8 cellular contexts compared by ENCODE assay signal in genomic region chr13:98576215-98576945, GRCh38.
DNase-seq lines count a peak whose midpoint lies in the region; ATAC-seq and TF ChIP-seq lines count a peak whose summit lies in the region.

No MANE protein-coding gene starts in this region.

- ATAC-seq in HG02588 (IDR thresholded peaks at IDR 0.05; ENCODE audit: unreplicated experiment) (peak; percentile 34), HG03378 (IDR thresholded peaks at IDR 0.05; ENCODE audit: unreplicated experiment) (no peak)

- peak overlapping the region; percentile 84 for H3K4me3 ChIP-seq in parathyroid adenoma (ENCODE audit: low read depth, low read length)

- peak overlapping the region; percentile 74 for H2AFZ ChIP-seq in parathyroid adenoma

- H3K4me1 ChIP-seq in parathyroid adenoma = no peaks in the 10 kb centered on the region

- no peak for TF ChIP-seq CTCF in parathyroid adenoma (IDR thresholded peaks at IDR 0.05)

- no peaks in the 10 kb centered on the region for H3K36me3 ChIP-seq in parathyroid adenoma (ENCODE audit: control insufficient read depth, insufficient read depth, low read length)

- H3K9ac ChIP-seq in parathyroid adenoma = peak overlapping the region; percentile 80

- H3K9me3 ChIP-seq in parathyroid adenoma (ENCODE audit: control insufficient read depth, low read length) = no peaks in the 10 kb centered on the region

- H3K79me2 ChIP-seq in parathyroid adenoma = peaks cover 14% of the 10 kb centered on the region

- H3K27ac ChIP-seq in parathyroid adenoma = peak overlapping the region; percentile 88

- peak overlapping the region; percentile 92 for H3K4me2 ChIP-seq in parathyroid adenoma (ENCODE audit: low read length)

- no peaks in the 10 kb centered on the region for H3K27me3 ChIP-seq in parathyroid adenoma (ENCODE audit: control insufficient read depth, insufficient read depth, low read length)

- DNase-seq in DMS53 (lab: John Stamatoyannopoulos, UW) (peak; percentile 42), DMS53 treated with DMSO at 0.1 percent for 48 hours (lab: John Stamatoyannopoulos, UW; ENCODE audit: unreplicated experiment) (no peak), NCI-H748 (lab: John Stamatoyannopoulos, UW; ENCODE audit: unreplicated experiment) (peak; percentile 65), glomerular visceral epithelial cell (ENCODE audit: extremely low spot score) (peak; percentile 47)
- DNase-seq in activated naive CD4-positive, alpha-beta T cell treated with Interleukin-2 at 50 U/mL for 16 hours = peak; percentile 49
